ENCODE assay signal across 17 cellular contexts in genomic region chr12:117204146-117204545, GRCh38. TPM values are rescaled to one million over a fixed set of nuclear protein-coding genes. Genes with fewer than 3 reads are reported as not detected.
DNase-seq lines count a peak whose midpoint lies in the region; ATAC-seq lines count a peak whose summit lies in the region.
"Had no signal": no experiment of that assay in that cellular context is flagged by ENCODE, and none has a peak within 500 bp of the region (broad histone marks: within the 10 kb centered on the region; RNA-seq: fewer than 3 reads in every experiment).

No MANE protein-coding gene starts in this region.

- no peaks in the 10 kb centered on the region for H3K9me3 Mint-ChIP-seq in natural killer cell treated with Interleukin-12 subunit alpha and Interleukin-12 subunit beta and Interleukin-15 and Interleukin-18, amount 100 ng/mL, for 72 hours
- H3K9me3 Mint-ChIP-seq: CD4-positive, alpha-beta T cell; CD8-positive, alpha-beta memory T cell; HFFc6 had no signal

- no peaks in the 10 kb centered on the region for H3K4me1 Mint-ChIP-seq in natural killer cell treated with Interleukin-12 subunit alpha and Interleukin-12 subunit beta and Interleukin-15 and Interleukin-18, amount 100 ng/mL, for 72 hours (ENCODE audit: low read depth in 2 of 2)
- H3K4me1 Mint-ChIP-seq: CD8-positive, alpha-beta memory T cell had no signal

- H3K27ac Mint-ChIP-seq in natural killer cell treated with Interleukin-12 subunit alpha and Interleukin-12 subunit beta and Interleukin-15 and Interleukin-18, amount 100 ng/mL, for 72 hours: no peak overlapping the region
- H3K27ac Mint-ChIP-seq: CD14-positive monocyte; CD4-positive, alpha-beta T cell; HFFc6 had no signal

- DNase-seq in NCI-H2227 (lab: John Stamatoyannopoulos, UW; ENCODE audit: unreplicated experiment): peak; percentile 15
- no peak for DNase-seq in NCI-H2227 treated with DMSO at 0.1 percent for 48 hours (lab: John Stamatoyannopoulos, UW)
- peak; percentile 24 for DNase-seq in Ammon's horn (ENCODE audit: low spot score)
- DNase-seq in DMS53 (lab: John Stamatoyannopoulos, UW): peak; percentile 60
- DNase-seq in iPS-NIHi7 (ENCODE audit: extremely low spot score): peak; percentile 2
- no peak for DNase-seq in natural killer cell treated with Interleukin-12 subunit alpha and Interleukin-12 subunit beta and Interleukin-15 and Interleukin-18, amount 100 ng/mL, for 72 hours (ENCODE audit: low spot score)
- no peak for DNase-seq in ureter (ENCODE audit: low spot score)
- DNase-seq: BE2C; CD4-positive, alpha-beta T cell; CD8-positive, alpha-beta memory T cell; DMS153; DMS79 treated with DMSO at 0.1 percent for 48 hours; GF-D8; GOT3; HFFc6 had no signal

- ATAC-seq in natural killer cell treated with Interleukin-12 subunit alpha and Interleukin-12 subunit beta and Interleukin-15 and Interleukin-18, amount 100 ng/mL, for 72 hours: no peak
- no peak for ATAC-seq in GM19023 (IDR thresholded peaks at IDR 0.05; ENCODE audit: unreplicated experiment)

- H3K4me3 Mint-ChIP-seq in natural killer cell treated with Interleukin-12 subunit alpha and Interleukin-12 subunit beta and Interleukin-15 and Interleukin-18, amount 100 ng/mL, for 72 hours: no peak overlapping the region
- H3K4me3 Mint-ChIP-seq: CD4-positive, alpha-beta T cell; CD8-positive, alpha-beta memory T cell; HFFc6 had no signal

- H3K27me3 Mint-ChIP-seq in natural killer cell treated with Interleukin-12 subunit alpha and Interleukin-12 subunit beta and Interleukin-15 and Interleukin-18, amount 100 ng/mL, for 72 hours: peaks cover 18 to 35% of the 10 kb centered on the region in 2 donors

- no peaks in the 10 kb centered on the region for H3K36me3 Mint-ChIP-seq in natural killer cell treated with Interleukin-12 subunit alpha and Interleukin-12 subunit beta and Interleukin-15 and Interleukin-18, amount 100 ng/mL, for 72 hours
- H3K36me3 Mint-ChIP-seq: CD14-positive monocyte had no signal

RNA-seq across cellular contexts. Expression of gene FBXO21, which starts 13.9 kb away (rescaled TPM):
- 10 to 100 TPM; 30.4 to 37.7 TPM for total RNA-seq in natural killer cell treated with Interleukin-12 subunit alpha and Interleukin-12 subunit beta and Interleukin-15 and Interleukin-18, amount 100 ng/mL, for 72 hours
- 47.1 TPM for total RNA-seq in ureter

Comparison
In these comparisons a context has a peak if more than half of its experiments do, and no peak if none do; other contexts are left out.
1. DNase-seq: peak in NCI-H2227 (single experiment), Ammon's horn (single experiment), DMS53 (single experiment) and iPS-NIHi7 (single experiment); none in NCI-H2227 treated with DMSO at 0.1 percent for 48 hours (single experiment), natural killer cell treated with Interleukin-12 subunit alpha and Interleukin-12 subunit beta and Interleukin-15 and Interleukin-18, amount 100 ng/mL, for 72 hours (single experiment) and ureter (single experiment).